ENCODE assay signal across 19 cellular contexts in genomic region chr6:97009781-97010492, GRCh38.
DNase-seq lines count a peak whose midpoint lies in the region; ATAC-seq and TF ChIP-seq lines count a peak whose summit lies in the region.
"Had no signal": no experiment of that assay in that cellular context is flagged by ENCODE, and none has a peak within 500 bp of the region (broad histone marks: within the 10 kb centered on the region; RNA-seq: fewer than 3 reads in every experiment).

No MANE protein-coding gene starts in this region.

- no peak overlapping the region for H3K4me2 ChIP-seq in PC-9
- H3K4me2 ChIP-seq: KMS-11, SK-N-SH had no signal

- H3K9me2 ChIP-seq in PC-9 (ENCODE audit: insufficient read depth), result no peaks in the 10 kb centered on the region
- H3K9me2 ChIP-seq: SK-N-SH had no signal

- 0 out of 2 replicates have a peak overlapping the region, but pooled peaks have one; percentile 12 for H2AFZ ChIP-seq in PC-9

- no peak overlapping the region for H3K4me3 Mint-ChIP-seq in CD4-positive, alpha-beta T cell
- H3K4me3 Mint-ChIP-seq: CD14-positive monocyte had no signal

- H3K79me2 ChIP-seq in PC-9 (ENCODE audit: low read depth), result no peaks in the 10 kb centered on the region

- H3F3A ChIP-seq in PC-9 (ENCODE audit: insufficient read depth, low read depth), result no peaks in the 10 kb centered on the region

- BruUV-seq in PC-9 (replicated peaks; lab: Mats Ljungman, UMichigan), result no TSS peak

- no peak for ATAC-seq in CD4-positive, alpha-beta T cell (ENCODE audit: poor library complexity)
- no peak for ATAC-seq in HG02981 (IDR thresholded peaks at IDR 0.05; ENCODE audit: unreplicated experiment)
- ATAC-seq: HCT116 had no signal

- no peak overlapping the region for H3K27ac ChIP-seq in PC-9
- H3K27ac ChIP-seq in dorsolateral prefrontal cortex, result peak overlapping the region; percentile 65 to 98 (median 92)
- H3K27ac ChIP-seq in layer of hippocampus (ENCODE audit: low read depth, low read length), result peak overlapping the region; percentile 94
- H3K27ac ChIP-seq in substantia nigra (ENCODE audit: low read depth, low read length, poor library complexity, severe bottlenecking), result peak overlapping the region; percentile 89
- no peak overlapping the region for H3K27ac ChIP-seq in CD4-positive, alpha-beta T cell (ENCODE audit: low read depth, low read length)
- H3K27ac ChIP-seq: KMS-11, Peyer's patch had no signal

- POLR2A ChIA-PET in PC-9 (lab: Charles Lee; ENCODE audit: unreplicated experiment), result no interaction called here
- POLR2A ChIA-PET in CD4-positive, alpha-beta T cell (lab: Charles Lee), result no interaction called here

- TF ChIP-seq CTCF in PC-9 (conservative IDR thresholded peaks at IDR 0.05) (no peak), dorsolateral prefrontal cortex (IDR thresholded peaks at IDR 0.05 in 54 of 56, conservative IDR thresholded peaks at IDR 0.05 in 2 of 56; ENCODE audit: low read depth in 1 of 56, partially characterized antibody in 56 of 56) (peak in 10 of 56 donors; percentile 10 to 44 (median 14))
- TF ChIP-seq CTCF in CD4-positive, alpha-beta T cell (IDR thresholded peaks at IDR 0.05), result no peak

- H3K4me3 ChIP-seq in PC-9, result no peak overlapping the region
- H3K4me3 ChIP-seq in dorsolateral prefrontal cortex, result peak overlapping the region in 35 of 59 donors; percentile 0 to 52 (median 20)
- H3K4me3 ChIP-seq: Peyer's patch had no signal

- CTCF ChIA-PET in PC-9 (lab: Charles Lee), result no interaction called here
- CTCF ChIA-PET in CD4-positive, alpha-beta T cell (lab: Charles Lee), result interaction anchor here (0.6 kb wide), 1 partner anchor 385 kb away, joined by 3 read pairs; no protein-coding TSS in a partner anchor

- no peaks in the 10 kb centered on the region for H3K4me1 Mint-ChIP-seq in CD4-positive, alpha-beta T cell (ENCODE audit: low read depth)
- H3K4me1 Mint-ChIP-seq: CD14-positive monocyte had no signal

- no peaks in the 10 kb centered on the region for H3K4me1 ChIP-seq in PC-9 (replicated peaks; ENCODE audit: insufficient read depth)
- H3K4me1 ChIP-seq: Caco-2, Peyer's patch had no signal

- DNase-seq in PC-9, result no peak
- DNase-seq in dorsolateral prefrontal cortex, result peak in 8 of 10 donors; percentile 51 to 72 (median 64)
- peak in 37 of 49 donors; percentile 15 to 88 (median 54) for DNase-seq in substantia nigra (lab: John Stamatoyannopoulos, UW)
- no peak for DNase-seq in D341Med (ENCODE audit: low spot score)
- no peak for DNase-seq in CD4-positive, alpha-beta T cell
- DNase-seq: Caco-2, DMS53, NCI-H1092, NCI-H146, NCI-H2081 treated with DMSO at 0.1 percent for 48 hours, NCI-H524 treated with DMSO at 0.1 percent for 48 hours, Peyer's patch, Right ventricle myocardium superior, SK-N-SH had no signal

- H3K36me3 Mint-ChIP-seq in CD4-positive, alpha-beta T cell (ENCODE audit: low read depth), result no peaks in the 10 kb centered on the region
- H3K36me3 Mint-ChIP-seq: CD14-positive monocyte had no signal

- no peaks in the 10 kb centered on the region for H3K27me3 ChIP-seq in PC-9 (ENCODE audit: insufficient read depth, low read depth)
- no peaks in the 10 kb centered on the region for H3K27me3 ChIP-seq in dorsolateral prefrontal cortex
- no peaks in the 10 kb centered on the region for H3K27me3 ChIP-seq in layer of hippocampus (ENCODE audit: control insufficient read depth, insufficient read depth, low read length)
- no peaks in the 10 kb centered on the region for H3K27me3 ChIP-seq in CD4-positive, alpha-beta T cell (ENCODE audit: control insufficient read depth, insufficient read depth, low read length)
- H3K27me3 ChIP-seq: Peyer's patch had no signal

- intact Hi-C loops in PC-9 (cut with micrococcal nuclease; ENCODE audit: unreplicated experiment) (no loop called here), dorsolateral prefrontal cortex (cut with DNase I) (loop anchor here (5.0 kb wide), 2 partner anchors 37 to 83 kb away; no protein-coding TSS in a partner anchor)
- intact Hi-C loops in CD4-positive, alpha-beta T cell (cut with DNase I, micrococcal nuclease), result no loop called here

- no peaks in the 10 kb centered on the region for H3K36me3 ChIP-seq in PC-9 (ENCODE audit: low read depth)
- H3K36me3 ChIP-seq: Peyer's patch had no signal

- no peaks in the 10 kb centered on the region for H3K9me3 ChIP-seq in PC-9 (ENCODE audit: insufficient read depth, low read depth)
- H3K9me3 ChIP-seq in CD4-positive, alpha-beta T cell (ENCODE audit: control insufficient read depth, low read length), result no peaks in the 10 kb centered on the region
- H3K9me3 ChIP-seq: Caco-2, Peyer's patch, SK-N-SH had no signal

- no peaks in the 10 kb centered on the region for H3K27me3 Mint-ChIP-seq in CD4-positive, alpha-beta T cell

- no peaks in the 10 kb centered on the region for H3K9me3 Mint-ChIP-seq in CD4-positive, alpha-beta T cell

- H3K27ac Mint-ChIP-seq in CD4-positive, alpha-beta T cell, result no peak overlapping the region
- H3K27ac Mint-ChIP-seq: CD14-positive monocyte had no signal

- H4K20me1 ChIP-seq in PC-9 (ENCODE audit: insufficient read depth), result 0 out of 2 replicates have a peak, but pooled peaks cover 3% of the 10 kb centered on the region

Comparison
In these comparisons a context has a peak if more than half of its experiments do, and no peak if none do; other contexts are left out.
1. DNase-seq: peak in dorsolateral prefrontal cortex (8 of 10) and substantia nigra (37 of 49); none in PC-9 (0 of 2), D341Med (single experiment) and CD4-positive, alpha-beta T cell (0 of 10).
2. H3K27ac ChIP-seq: peak in dorsolateral prefrontal cortex (59 of 59), layer of hippocampus (single experiment) and substantia nigra (single experiment); none in PC-9 (single experiment) and CD4-positive, alpha-beta T cell (single experiment).
3. intact Hi-C loops: an anchor here in dorsolateral prefrontal cortex (5.0 kb wide); none called in PC-9 and CD4-positive, alpha-beta T cell.